9 cellular contexts compared by ENCODE assay signal in genomic region chr13:99237981-99238662, GRCh38. TPM values are rescaled to one million over a fixed set of nuclear protein-coding genes. Genes with fewer than 3 reads are reported as not detected.
A peak's percentile ranks its signal among the peaks of the same experiment; 100 is the strongest.
DNase-seq lines count a peak whose midpoint lies in the region; ATAC-seq and TF ChIP-seq lines count a peak whose summit lies in the region.
"Had no signal": no experiment of that assay in that cellular context is flagged by ENCODE, and none has a peak within 500 bp of the region (broad histone marks: within the 10 kb centered on the region; RNA-seq: fewer than 3 reads in every experiment).

No MANE protein-coding gene starts in this region.

- H3K4me1 Mint-ChIP-seq in activated naive CD8-positive, alpha-beta T cell treated with anti-CD3 and anti-CD28 coated beads for 36 hours = peaks cover 59% of the 10 kb centered on the region

- no peaks in the 10 kb centered on the region for H3K9me3 ChIP-seq in ascending aorta

- H3K27ac ChIP-seq in ascending aorta (no peak overlapping the region), dorsolateral prefrontal cortex (peak overlapping the region in 13 of 59 donors; percentile 0 to 62 (median 26))

- peak overlapping the region; percentile 93 for H3K27ac Mint-ChIP-seq in activated naive CD8-positive, alpha-beta T cell treated with anti-CD3 and anti-CD28 coated beads for 36 hours

- H3K9me3 Mint-ChIP-seq in activated naive CD8-positive, alpha-beta T cell treated with anti-CD3 and anti-CD28 coated beads for 36 hours = no peaks in the 10 kb centered on the region

- peaks cover 5 to 15% of the 10 kb centered on the region in 2 donors for H3K36me3 ChIP-seq in ascending aorta

- H3K27me3 ChIP-seq in ascending aorta = no peaks in the 10 kb centered on the region
- H3K27me3 ChIP-seq in dorsolateral prefrontal cortex = no peaks in the 10 kb centered on the region

- DNase-seq in stimulated activated CD4-positive, alpha-beta T cell treated with anti-CD3 and anti-CD28 coated beads, Interleukin-15, amount 100 ng/mL, for 24 hours = peak; percentile 59
- no peak for DNase-seq in stimulated activated CD4-positive, alpha-beta T cell treated with anti-CD3 and anti-CD28 coated beads, Interleukin-2, amount 100 ng/mL, for 48 hours
- peak; percentile 55 for DNase-seq in activated naive CD8-positive, alpha-beta T cell treated with anti-CD3 and anti-CD28 coated beads for 36 hours
- DNase-seq in kidney glomerular epithelial cell (lab: John Stamatoyannopoulos, UW) (no peak), ascending aorta (ENCODE audit: low spot score in 2 of 2) (no peak), dorsolateral prefrontal cortex (no peak), glomerular visceral epithelial cell (ENCODE audit: extremely low spot score) (no peak)
- DNase-seq: NCI-H526 had no signal

- H3K4me3 Mint-ChIP-seq in activated naive CD8-positive, alpha-beta T cell treated with anti-CD3 and anti-CD28 coated beads for 36 hours = peak overlapping the region; percentile 77

- no peak for TF ChIP-seq CTCF in ascending aorta (IDR thresholded peaks at IDR 0.05)
- TF ChIP-seq CTCF in dorsolateral prefrontal cortex (IDR thresholded peaks at IDR 0.05 in 54 of 56, conservative IDR thresholded peaks at IDR 0.05 in 2 of 56; ENCODE audit: low read depth in 1 of 56, partially characterized antibody in 56 of 56) = no peak

- H3K27me3 Mint-ChIP-seq in activated naive CD8-positive, alpha-beta T cell treated with anti-CD3 and anti-CD28 coated beads for 36 hours = no peaks in the 10 kb centered on the region

- intact Hi-C loops in ascending aorta (cut with DNase I) (no loop called here), dorsolateral prefrontal cortex (cut with DNase I) (no loop called here)

- peak; percentile 60 for ATAC-seq in HG03095 (IDR thresholded peaks at IDR 0.05; ENCODE audit: unreplicated experiment)

- H3K36me3 Mint-ChIP-seq in activated naive CD8-positive, alpha-beta T cell treated with anti-CD3 and anti-CD28 coated beads for 36 hours = peaks cover 57% of the 10 kb centered on the region

- H3K4me3 ChIP-seq in ascending aorta = no peak overlapping the region
- H3K4me3 ChIP-seq in dorsolateral prefrontal cortex = peak overlapping the region in 26 of 59 donors; percentile 0 to 48 (median 21)

- no peaks in the 10 kb centered on the region for H3K4me1 ChIP-seq in ascending aorta

RNA-seq across cellular contexts. Expression of gene GPR18, which starts 20.1 kb away (rescaled TPM):
- total RNA-seq in activated naive CD8-positive, alpha-beta T cell treated with anti-CD3 and anti-CD28 coated beads for 36 hours = 10 to 100 TPM; 16.9 to 17.6 TPM
- not detected for total RNA-seq in ascending aorta
- total RNA-seq in dorsolateral prefrontal cortex = not detected

RNA-seq across cellular contexts. Expression of gene UBAC2, which starts 37.5 kb away (rescaled TPM):
- total RNA-seq in activated naive CD8-positive, alpha-beta T cell treated with anti-CD3 and anti-CD28 coated beads for 36 hours = 10 to 100 TPM; 56.0 to 59.0 TPM
- total RNA-seq in ascending aorta = 67.8 TPM
- total RNA-seq in dorsolateral prefrontal cortex = 10 to 100 TPM; 29.3 to 62.3 (median 43.6) TPM

Comparison
In these comparisons a context has a peak if more than half of its experiments do, and no peak if none do; other contexts are left out.
1. DNase-seq: peak in stimulated activated CD4-positive, alpha-beta T cell treated with anti-CD3 and anti-CD28 coated beads, Interleukin-15, amount 100 ng/mL, for 24 hours (single experiment) and activated naive CD8-positive, alpha-beta T cell treated with anti-CD3 and anti-CD28 coated beads for 36 hours (single experiment); none in stimulated activated CD4-positive, alpha-beta T cell treated with anti-CD3 and anti-CD28 coated beads, Interleukin-2, amount 100 ng/mL, for 48 hours (0 of 2), kidney glomerular epithelial cell (single experiment), ascending aorta (0 of 2), dorsolateral prefrontal cortex (0 of 10) and glomerular visceral epithelial cell (single experiment).
2. RNA of gene GPR18, which starts 20.1 kb away (total RNA-seq): 16.9 to 17.6 TPM in activated naive CD8-positive, alpha-beta T cell treated with anti-CD3 and anti-CD28 coated beads for 36 hours; not detected in ascending aorta (single experiment) and not detected in dorsolateral prefrontal cortex; every median in the first group is over 10 times any median in the second.